Comparison of ENCODE assay signal across 1 cellular context in genomic region chr14:49766839-49767238, GRCh38.
TF ChIP-seq lines count a peak whose summit lies in the region.

No MANE protein-coding gene starts in this region.

TF ChIP-seq in IMR-90, 13 proteins besides CTCF, POLR2A, EP300 and RAD21 (continued from another document):
- no peak for TF ChIP-seq USF2 (IDR thresholded peaks at IDR 0.05; ENCODE audit: low read depth, low read length)
TF ChIP-seq in IMR-90: peak in this region for 0.
